In genomic region chr6:168637853-168638252, GRCh38 we compare ENCODE assay signal across 18 cellular contexts.
"Had no signal": no experiment of that assay in that cellular context is flagged by ENCODE, and none has a peak within 500 bp of the region (broad histone marks: within the 10 kb centered on the region; RNA-seq: fewer than 3 reads in every experiment).

No MANE protein-coding gene starts in this region.

- H3K27me3 Mint-ChIP-seq: activated CD4-positive, alpha-beta T cell treated with anti-CD3 and anti-CD28 coated beads, Interleukin-2, amount 10 ng/mL, durations not matched to agents 7 days and 5 days had no signal

- H3K27ac ChIP-seq: vagina had no signal

- ATAC-seq: activated naive CD4-positive, alpha-beta T cell treated with anti-CD3 and anti-CD28 coated beads, Interleukin-2, amount 50 U/mL, for 72 hours; activated T-cell treated with anti-CD3 and anti-CD28 coated beads, Interleukin-2, amount 50 U/mL, for 72 hours had no signal

- H3K27me3 ChIP-seq: adrenal gland, tibial artery, vagina had no signal

- H3K36me3 ChIP-seq: adrenal gland, vagina had no signal

- H3K4me1 Mint-ChIP-seq: activated CD4-positive, alpha-beta T cell treated with anti-CD3 and anti-CD28 coated beads, Interleukin-2, amount 10 ng/mL, durations not matched to agents 7 days and 5 days had no signal

- DNase-seq: activated CD4-positive, alpha-beta T cell treated with anti-CD3 and anti-CD28 coated beads, Interleukin-2, amount 10 ng/mL, durations not matched to agents 7 days and 5 days; activated gamma-delta T cell treated with Interleukin-2 at 50 U/mL for 16 hours; activated T-cell treated with anti-CD3 and anti-CD28 coated beads, Interleukin-2, amount 50 U/mL, for 72 hours; adrenal gland; dermis blood vessel endothelial cell; effector memory CD4-positive, alpha-beta T cell; occipital lobe; posterior cingulate gyrus; stimulated activated CD4-positive, alpha-beta T cell treated with anti-CD3 and anti-CD28 coated beads, Interleukin-12 subunit alpha, Interleukin-12 subunit beta, amount 100 ng/mL, for 4 hours; stimulated activated CD4-positive, alpha-beta T cell treated with anti-CD3 and anti-CD28 coated beads, Interleukin-1b, Interleukin-23, amount 100 ng/mL, for 48 hours; stimulated activated CD8-positive, alpha-beta memory T cell treated with anti-CD3 and anti-CD28 coated beads, Interleukin-4, amount 100 ng/mL, for 48 hours; stimulated activated naive CD4-positive, alpha-beta T cell treated with Interleukin-2 at 50 U/mL for 16 hours; substantia nigra; T1000; tibial artery had no signal

- H3K27ac Mint-ChIP-seq: activated CD4-positive, alpha-beta T cell treated with anti-CD3 and anti-CD28 coated beads, Interleukin-2, amount 10 ng/mL, durations not matched to agents 7 days and 5 days; activated T-cell treated with anti-CD3 and anti-CD28 coated beads, Interleukin-2, amount 50 U/mL, for 72 hours had no signal

- H3K4me3 ChIP-seq: adrenal gland, vagina had no signal

- H3K9me3 ChIP-seq: adrenal gland, tibial artery, vagina had no signal

- H3K36me3 Mint-ChIP-seq: mesothelial cell of epicardium had no signal

- H3K4me3 Mint-ChIP-seq: activated CD4-positive, alpha-beta T cell treated with anti-CD3 and anti-CD28 coated beads, Interleukin-2, amount 10 ng/mL, durations not matched to agents 7 days and 5 days; activated T-cell treated with anti-CD3 and anti-CD28 coated beads, Interleukin-2, amount 50 U/mL, for 72 hours; mesothelial cell of epicardium had no signal
